Comparison of ENCODE assay signal across 18 cellular contexts in the genomic region with DNA sequence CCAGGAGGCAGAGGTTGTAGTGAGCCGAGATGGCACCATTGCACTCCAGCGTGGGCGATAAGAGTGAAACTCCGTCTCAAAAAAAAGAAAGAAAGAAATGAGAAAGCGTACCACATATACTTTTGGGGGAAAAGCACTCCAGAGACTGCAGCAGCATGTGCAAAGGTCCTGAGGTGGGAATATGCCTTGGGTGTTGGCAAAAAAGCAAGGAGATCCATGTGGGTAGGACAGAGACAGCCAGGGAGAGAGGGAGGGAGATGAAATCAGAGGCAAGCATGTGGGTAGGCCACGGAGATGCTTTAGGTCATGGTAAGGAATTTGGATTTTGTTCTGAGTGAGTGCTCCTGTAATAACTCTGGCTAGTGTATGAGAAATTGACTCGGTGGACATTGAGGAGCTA. TPM values are rescaled to one million over a fixed set of nuclear protein-coding genes. Genes with fewer than 3 reads are reported as not detected.
DNase-seq lines count a peak whose midpoint lies in the region; ATAC-seq, FAIRE-seq and TF ChIP-seq lines count a peak whose summit lies in the region.
"Had no signal": no experiment of that assay in that cellular context is flagged by ENCODE, and none has a peak within 500 bp of the region (broad histone marks: within the 10 kb centered on the region; RNA-seq: fewer than 3 reads in every experiment).

No MANE protein-coding gene starts in this region.

- H3K4me3 ChIP-seq in A549, result no peak overlapping the region
- H3K4me3 ChIP-seq: BLaER1 treated with 17β-estradiol and CSF1 and Interleukin-3, amounts not matched to agents 10 nM and 100 nM; GM12878 had no signal

- WGBS in A549 (ENCODE audit: missing lambda C conversion rate), result 83% methylated on average over 7 of the region's 7 CpGs

- TF ChIP-seq CTCF in A549 (IDR thresholded peaks at IDR 0.05) (no peak), type B pancreatic cell (conservative IDR thresholded peaks at IDR 0.05) (no peak)

- no peak for TF ChIP-seq POLR2A in A549 (IDR thresholded peaks at IDR 0.05; ENCODE audit: low read length)

- no peak for TF ChIP-seq RAD21 in A549 (conservative IDR thresholded peaks at IDR 0.05 in 1 of 2, IDR thresholded peaks at IDR 0.05 in 1 of 2)

- no peak overlapping the region for H3K27ac ChIP-seq in A549
- H3K27ac ChIP-seq: 22Rv1; BLaER1 treated with 17β-estradiol and CSF1 and Interleukin-3, amounts not matched to agents 10 nM and 100 nM; KMS-11 had no signal

- no peaks in the 10 kb centered on the region for H3K9me3 Mint-ChIP-seq in type B pancreatic cell
- H3K9me3 Mint-ChIP-seq: CD8-positive, alpha-beta memory T cell had no signal

- no peaks in the 10 kb centered on the region for H3K9me3 ChIP-seq in A549
- H3K9me3 ChIP-seq: BLaER1 treated with 17β-estradiol and CSF1 and Interleukin-3, amounts not matched to agents 10 nM and 100 nM had no signal

- no peaks in the 10 kb centered on the region for H3K36me3 Mint-ChIP-seq in type B pancreatic cell

- H3K4me1 Mint-ChIP-seq in type B pancreatic cell (ENCODE audit: unreplicated experiment), result peaks cover 17% of the 10 kb centered on the region

- ATAC-seq in A549 (no peak), HG02938 (IDR thresholded peaks at IDR 0.05; ENCODE audit: unreplicated experiment) (no peak), GM21825 (IDR thresholded peaks at IDR 0.05; ENCODE audit: unreplicated experiment) (no peak)
- ATAC-seq: GM12878, HCT116 had no signal

- CTCF ChIA-PET in A549 (lab: Yijun Ruan, JAX), result interaction anchor here (0.7 to 4.0 kb wide), 6 partner anchors 16 to 69 kb away, joined by 3 to 89 read pairs (median 5); no protein-coding TSS in a partner anchor

- no peak for TF ChIP-seq EP300 in A549 (IDR thresholded peaks at IDR 0.05)

- POLR2A ChIA-PET in A549 (lab: Yijun Ruan, JAX), result no interaction called here

- DNase-seq in A549 (ENCODE audit: low read depth in 1 of 2, low spot score in 1 of 2) (no peak), RCC 7860 (ENCODE audit: low spot score) (peak; percentile 10), kidney glomerular epithelial cell (lab: John Stamatoyannopoulos, UW) (peak; percentile 44), type B pancreatic cell (ENCODE audit: extremely low spot score, unreplicated experiment) (no peak)
- no peak for DNase-seq in activated naive CD4-positive, alpha-beta T cell treated with anti-CD3 and anti-CD28 coated beads, Interleukin-2, amount 50 U/mL, for 16 hours
- DNase-seq: CD8-positive, alpha-beta memory T cell; COR-L47; DMS 273 treated with DMSO at 0.1 percent for 48 hours; DMS53; DND-41; EL had no signal

- peaks cover 2% of the 10 kb centered on the region for H3K27me3 Mint-ChIP-seq in type B pancreatic cell
- H3K27me3 Mint-ChIP-seq: CD8-positive, alpha-beta memory T cell had no signal

- H3K4me3 Mint-ChIP-seq in type B pancreatic cell, result no peak overlapping the region
- H3K4me3 Mint-ChIP-seq: CD8-positive, alpha-beta memory T cell had no signal

- H3K27ac Mint-ChIP-seq in type B pancreatic cell, result peak overlapping the region; percentile 25

- peaks cover 18% of the 10 kb centered on the region; the same call in 2 of the 3 replicates for H3K4me1 ChIP-seq in A549

- H3K4me2 ChIP-seq in A549, result no peak overlapping the region
- H3K4me2 ChIP-seq: BLaER1 treated with 17β-estradiol and CSF1 and Interleukin-3, amounts not matched to agents 10 nM and 100 nM; KMS-11 had no signal

- FAIRE-seq in A549 (lab: Jason Lieb, UNC) (no peak), RCC 7860 (lab: Jason Lieb, UNC) (no peak)
- FAIRE-seq: GM12878 had no signal

TF ChIP-seq in A549, 52 proteins besides CTCF, POLR2A, EP300 and RAD21:
- no peak for TF ChIP-seq EHMT2 (IDR thresholded peaks at IDR 0.05; ENCODE audit: low read depth)
- TF ChIP-seq RNF2 (IDR thresholded peaks at IDR 0.05; ENCODE audit: borderline replicate concordance, low read depth), result no peak
- TF ChIP-seq USF2 (IDR thresholded peaks at IDR 0.05), result no peak
- peak; percentile 29; the same call in 1 of the 2 replicates for TF ChIP-seq HDAC2 (IDR thresholded peaks at IDR 0.05)
- TF ChIP-seq SREBF2 (IDR thresholded peaks at IDR 0.05), result no peak
- TF ChIP-seq CBX8 (IDR thresholded peaks at IDR 0.05), result no peak
- 0 out of 2 replicates have a peak, but pooled peaks have one; percentile 36 for TF ChIP-seq KDM1A (IDR thresholded peaks at IDR 0.05; ENCODE audit: low read depth)
- no peak for TF ChIP-seq FOSB (CRISPR knock-in tag; IDR thresholded peaks at IDR 0.05)
- TF ChIP-seq SMC3 (IDR thresholded peaks at IDR 0.05), result no peak

RNA-seq across cellular contexts. Expression of gene SH3BP5, which starts 3.7 kb away (rescaled TPM):
- polyA plus RNA-seq in A549 (2011; rRNA removed) (12.6 and 16.0 TPM in 2 replicates), A549 (2017; fragmentation: RNase III; extraction: RNeasy Plus Mini Kit Qiagen cat#74134 plus additional on column Dnase treatment) (10.5 to 11.2 TPM (median 10.9 TPM) in 3 replicates)
- polyA plus RNA-seq in A549 (2012; cell fraction: cytosol; rRNA removed), result 13.6 and 13.9 TPM in 2 replicates
- polyA plus RNA-seq in A549 (2012; cell fraction: nucleus; rRNA removed), result 8.2 and 9.2 TPM in 2 replicates
- 7.3 and 7.5 TPM in 2 replicates for polyA minus RNA-seq in A549 (2011; rRNA and poly(A)+ RNA removed)
- 31.2 and 33.4 TPM in 2 replicates for total RNA-seq in type B pancreatic cell (ENCODE audit: low replicate concordance)

Comparison
In these comparisons a context has a peak if more than half of its experiments do, and no peak if none do; other contexts are left out.
1. DNase-seq: peak in RCC 7860 (single experiment) and kidney glomerular epithelial cell (single experiment); none in A549 (0 of 2), type B pancreatic cell (single experiment) and activated naive CD4-positive, alpha-beta T cell treated with anti-CD3 and anti-CD28 coated beads, Interleukin-2, amount 50 U/mL, for 16 hours (single experiment).